Comparison of ENCODE assay signal across 8 cellular contexts in the genomic region with DNA sequence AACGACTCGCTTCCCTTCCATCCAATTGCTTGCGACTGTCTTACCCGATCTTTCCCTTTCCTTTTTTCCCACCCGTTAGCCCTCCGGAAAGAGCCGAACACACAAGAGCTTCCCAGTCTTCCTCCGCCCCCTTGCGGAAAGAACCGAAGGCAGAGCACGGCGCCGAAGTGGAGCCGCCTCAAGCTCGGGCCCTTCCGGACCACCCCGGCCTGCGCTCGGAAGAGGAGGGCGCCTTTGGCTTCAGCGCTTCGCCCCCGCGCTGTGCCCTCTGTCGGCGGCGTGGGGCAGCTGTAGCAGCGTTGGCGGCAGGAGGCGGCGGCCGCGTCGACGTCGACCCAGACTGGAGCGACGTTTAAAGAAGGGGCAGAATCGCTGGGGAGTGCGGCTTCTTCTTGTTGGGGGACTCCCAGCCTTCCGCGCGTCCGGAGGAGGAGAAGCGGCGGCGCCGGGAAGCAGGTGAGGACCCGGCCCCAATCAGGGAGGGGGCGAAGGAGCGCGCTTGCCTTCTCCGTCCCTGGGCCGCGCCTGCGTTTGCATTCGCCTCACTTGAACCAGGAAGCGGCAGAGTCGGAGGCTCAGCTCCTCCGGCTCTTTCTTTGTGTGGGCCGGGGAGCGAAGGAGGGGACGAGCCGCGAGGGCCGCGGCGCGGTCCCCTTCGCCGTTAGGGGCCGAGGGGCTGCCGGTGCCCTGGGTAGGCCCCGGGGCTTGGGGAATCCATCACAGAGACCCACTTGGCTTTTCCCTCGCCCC.
DNase-seq lines count a peak whose midpoint lies in the region; ATAC-seq and FAIRE-seq lines count a peak whose summit lies in the region.

A gene with protein sequence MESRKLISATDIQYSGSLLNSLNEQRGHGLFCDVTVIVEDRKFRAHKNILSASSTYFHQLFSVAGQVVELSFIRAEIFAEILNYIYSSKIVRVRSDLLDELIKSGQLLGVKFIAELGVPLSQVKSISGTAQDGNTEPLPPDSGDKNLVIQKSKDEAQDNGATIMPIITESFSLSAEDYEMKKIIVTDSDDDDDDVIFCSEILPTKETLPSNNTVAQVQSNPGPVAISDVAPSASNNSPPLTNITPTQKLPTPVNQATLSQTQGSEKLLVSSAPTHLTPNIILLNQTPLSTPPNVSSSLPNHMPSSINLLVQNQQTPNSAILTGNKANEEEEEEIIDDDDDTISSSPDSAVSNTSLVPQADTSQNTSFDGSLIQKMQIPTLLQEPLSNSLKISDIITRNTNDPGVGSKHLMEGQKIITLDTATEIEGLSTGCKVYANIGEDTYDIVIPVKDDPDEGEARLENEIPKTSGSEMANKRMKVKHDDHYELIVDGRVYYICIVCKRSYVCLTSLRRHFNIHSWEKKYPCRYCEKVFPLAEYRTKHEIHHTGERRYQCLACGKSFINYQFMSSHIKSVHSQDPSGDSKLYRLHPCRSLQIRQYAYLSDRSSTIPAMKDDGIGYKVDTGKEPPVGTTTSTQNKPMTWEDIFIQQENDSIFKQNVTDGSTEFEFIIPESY (plus strand): TSS at position 291 of the 750 bp plus-strand sequence. CDS start 2,604 bp downstream, outside the sequence.

- DNase-seq in GM19239 (ENCODE audit: insufficient read length, low spot score) (peak; percentile 50), NCI-H524 (lab: John Stamatoyannopoulos, UW) (peak; percentile 95 to 97), kidney tubule cell (ENCODE audit: low spot score) (peak; percentile 94)
- peak; percentile 77 for DNase-seq in activated CD4-positive, alpha-beta T cell treated with anti-CD3 and anti-CD28 coated beads for 4 hours
- peak; percentile 47 to 74 (median 58) for DNase-seq in stimulated activated CD4-positive, alpha-beta T cell treated with anti-CD3 and anti-CD28 coated beads, Interleukin-1b, Interleukin-23, amount 100 ng/mL, for 24 hours (ENCODE audit: low read depth in 4 of 4, low spot score in 1 of 4)

- H3K9me3 ChIP-seq in BLaER1, result no peaks in the 10 kb centered on the region

- H3K36me3 ChIP-seq in BLaER1, result peaks cover 25% of the 10 kb centered on the region

- peak within 1 kb of the TSS; percentile 76 for H3K4me3 ChIP-seq in BLaER1

- H4K20me1 ChIP-seq in BLaER1, result peaks cover 16% of the 10 kb centered on the region; the same call in 1 of the 2 replicates

- peak within 1 kb of the TSS; percentile 69 for H3K4me2 ChIP-seq in BLaER1

- H3K27me3 ChIP-seq in BLaER1, result no peaks in the 10 kb centered on the region

- peak within 1 kb of the TSS; percentile 92 for H3K9ac ChIP-seq in BLaER1

- ATAC-seq in HG03457 (IDR thresholded peaks at IDR 0.05; ENCODE audit: unreplicated experiment), result peak; percentile 98

- peaks cover 9% of the 10 kb centered on the region; the same call in 1 of the 2 replicates for H3K4me1 ChIP-seq in BLaER1

- FAIRE-seq in GM19239 (lab: Jason Lieb, UNC), result peak; percentile 99
- peak; percentile 97 for FAIRE-seq in colon (lab: Jason Lieb, UNC)

- H3K27ac ChIP-seq in BLaER1, result peak within 1 kb of the TSS; percentile 94

Comparison
In these comparisons a context has a peak if more than half of its experiments do, and no peak if none do; other contexts are left out.
1. Peak in every context shown above with its lines: DNase-seq, ATAC-seq, H3K4me3 ChIP-seq and H3K27ac ChIP-seq.